In the genomic region with DNA sequence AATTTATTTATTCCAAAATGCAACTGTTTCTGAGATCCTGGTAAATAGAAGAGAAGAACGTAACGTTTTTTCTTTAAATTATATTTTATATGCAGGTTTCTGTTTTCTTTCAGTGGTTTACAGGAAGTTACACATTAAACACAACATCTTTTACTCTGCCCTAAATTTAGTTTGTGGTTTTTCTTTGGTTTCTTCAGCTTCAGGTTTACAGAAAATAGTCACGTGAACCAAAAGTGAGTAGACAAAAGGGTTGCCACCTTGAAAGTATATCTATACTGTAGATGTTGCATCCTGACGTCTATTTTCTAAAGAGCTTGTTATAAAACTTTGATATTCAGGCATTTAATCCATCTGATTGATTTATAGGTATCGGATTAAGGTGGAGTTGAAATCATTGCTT, we compare ENCODE assay signal across 15 cellular contexts.
DNase-seq lines count a peak whose midpoint lies in the region; ATAC-seq and TF ChIP-seq lines count a peak whose summit lies in the region.
"Had no signal": no experiment of that assay in that cellular context is flagged by ENCODE, and none has a peak within 500 bp of the region (broad histone marks: within the 10 kb centered on the region; RNA-seq: fewer than 3 reads in every experiment).

No MANE protein-coding gene starts in this region.

- H3K27ac Mint-ChIP-seq in activated CD8-positive, alpha-beta T cell treated with anti-CD3 and anti-CD28 coated beads for 36 hours: no peak overlapping the region
- H3K27ac Mint-ChIP-seq: nephron progenitor cell had no signal

- DNase-seq in Jurkat, Clone E6-1 (ENCODE audit: low read depth, low spot score): peak; percentile 43
- DNase-seq in activated T-cell treated with anti-CD3 and anti-CD28 coated beads for 4 hours (no peak), CD1c-positive myeloid dendritic cell (ENCODE audit: extremely low spot score) (no peak)
- no peak for DNase-seq in activated CD8-positive, alpha-beta memory T cell treated with anti-CD3 and anti-CD28 coated beads, Interleukin-2, amount 50 U/mL, for 4 hours
- DNase-seq in activated CD8-positive, alpha-beta T cell treated with anti-CD3 and anti-CD28 coated beads for 36 hours: no peak
- DNase-seq: activated CD4-positive, CD25-positive, alpha-beta regulatory T cell; activated naive CD4-positive, alpha-beta T cell treated with Interleukin-2 at 50 U/mL for 16 hours; COR-L47; kidney glomerular epithelial cell; NCI-H2171; nephron progenitor cell; stimulated activated naive CD4-positive, alpha-beta T cell had no signal

- CTCF ChIA-PET in activated CD8-positive, alpha-beta T cell treated with anti-CD3 and anti-CD28 coated beads for 36 hours (lab: Charles Lee): no interaction called here

- peaks cover 3% of the 10 kb centered on the region for H3K4me1 Mint-ChIP-seq in activated CD8-positive, alpha-beta T cell treated with anti-CD3 and anti-CD28 coated beads for 36 hours (ENCODE audit: low read depth)

- H3K36me3 Mint-ChIP-seq in activated CD8-positive, alpha-beta T cell treated with anti-CD3 and anti-CD28 coated beads for 36 hours (ENCODE audit: low read depth): no peaks in the 10 kb centered on the region

- peaks cover 2% of the 10 kb centered on the region for H3K9me3 Mint-ChIP-seq in activated CD8-positive, alpha-beta T cell treated with anti-CD3 and anti-CD28 coated beads for 36 hours
- H3K9me3 Mint-ChIP-seq: nephron progenitor cell had no signal

- no peak for TF ChIP-seq CTCF in activated CD8-positive, alpha-beta T cell treated with anti-CD3 and anti-CD28 coated beads for 36 hours (IDR thresholded peaks at IDR 0.05)

- ATAC-seq in GM18858 (IDR thresholded peaks at IDR 0.05; ENCODE audit: unreplicated experiment) (peak; percentile 94), GM21367 (IDR thresholded peaks at IDR 0.05; ENCODE audit: unreplicated experiment) (peak; percentile 92), HG02973 (IDR thresholded peaks at IDR 0.05; ENCODE audit: unreplicated experiment) (peak; percentile 94)
- no peak for ATAC-seq in activated CD8-positive, alpha-beta T cell treated with anti-CD3 and anti-CD28 coated beads for 36 hours

- POLR2A ChIA-PET in activated CD8-positive, alpha-beta T cell treated with anti-CD3 and anti-CD28 coated beads for 36 hours (lab: Charles Lee): no interaction called here

- no peaks in the 10 kb centered on the region for H3K27me3 Mint-ChIP-seq in activated CD8-positive, alpha-beta T cell treated with anti-CD3 and anti-CD28 coated beads for 36 hours

- H3K4me3 Mint-ChIP-seq in activated CD8-positive, alpha-beta T cell treated with anti-CD3 and anti-CD28 coated beads for 36 hours: no peak overlapping the region
- H3K4me3 Mint-ChIP-seq: nephron progenitor cell had no signal

- H3K4me3 ChIP-seq in Jurkat, Clone E6-1 (ENCODE audit: low read length): no peak overlapping the region

- intact Hi-C loops in activated CD8-positive, alpha-beta T cell treated with anti-CD3 and anti-CD28 coated beads for 36 hours (cut with micrococcal nuclease): no loop called here
